In the genomic region with DNA sequence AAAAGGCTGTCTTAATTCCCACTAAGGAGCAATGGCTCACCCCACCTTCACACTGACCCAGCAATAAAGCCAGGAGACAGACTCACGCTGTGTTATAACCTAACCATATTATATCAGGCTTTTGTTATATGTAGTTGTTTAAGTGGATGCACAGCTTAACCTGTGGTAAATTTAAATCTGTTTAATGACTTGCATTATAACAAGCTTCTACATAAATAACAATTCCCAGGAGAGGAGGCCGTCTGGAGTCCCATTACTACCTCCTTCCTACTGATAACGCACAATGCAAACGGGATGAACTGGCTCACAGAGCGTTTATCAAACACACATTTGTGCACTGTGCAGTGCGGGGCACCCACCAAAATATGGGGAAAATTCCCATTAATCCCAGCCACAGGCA, we compare ENCODE assay signal across 16 cellular contexts.
DNase-seq lines count a peak whose midpoint lies in the region; ATAC-seq and TF ChIP-seq lines count a peak whose summit lies in the region.
"Had no signal": no experiment of that assay in that cellular context is flagged by ENCODE, and none has a peak within 500 bp of the region (broad histone marks: within the 10 kb centered on the region; RNA-seq: fewer than 3 reads in every experiment).

No MANE protein-coding gene starts in this region.

- TF ChIP-seq CTCF in endodermal cell (conservative IDR thresholded peaks at IDR 0.05), result no peak

- H3K27me3 ChIP-seq in endodermal cell (ENCODE audit: control insufficient read depth, insufficient read depth, low read length, poor library complexity, severe bottlenecking), result no peaks in the 10 kb centered on the region

- DNase-seq in NCI-H82 (lab: John Stamatoyannopoulos, UW), result peak; percentile 11
- DNase-seq in NCI-H82 treated with DMSO at 0.1 percent for 48 hours (lab: John Stamatoyannopoulos, UW; ENCODE audit: unreplicated experiment), result no peak
- peak; percentile 24 for DNase-seq in NCI-H2171 treated with DMSO at 0.1 percent for 48 hours (lab: John Stamatoyannopoulos, UW)
- peak; percentile 2 for DNase-seq in endodermal cell
- no peak for DNase-seq in T-helper 17 cell
- DNase-seq: C1 segment of cervical spinal cord; Calu3; CD4-positive, alpha-beta memory T cell; COR-L47; DMS79; EL; GDM1; H7; HCEC 1CT had no signal

- H3K27ac ChIP-seq in endodermal cell (ENCODE audit: low read depth, low read length), result no peak overlapping the region

- no peak overlapping the region for H3K9ac ChIP-seq in endodermal cell (ENCODE audit: extremely low read depth, low read length, poor library complexity, severe bottlenecking)

- H3K36me3 Mint-ChIP-seq in endodermal cell (ENCODE audit: low read depth) (no peaks in the 10 kb centered on the region), T-helper 17 cell (ENCODE audit: low read depth) (no peaks in the 10 kb centered on the region)
- H3K36me3 Mint-ChIP-seq: CD4-positive, alpha-beta memory T cell had no signal

- H3K4me1 ChIP-seq in endodermal cell (ENCODE audit: control insufficient read depth, insufficient read depth, low read length), result no peaks in the 10 kb centered on the region

- H3K9me3 Mint-ChIP-seq in endodermal cell, result no peaks in the 10 kb centered on the region
- H3K9me3 Mint-ChIP-seq: CD4-positive, alpha-beta memory T cell had no signal

- 86 to 100% methylated on average over 1 to 5 of the region's 6 CpGs for WGBS in endodermal cell (ENCODE audit: insufficient coverage in 1 of 2, insufficient read length in 1 of 2), 2 experiments

- no peaks in the 10 kb centered on the region for H3K36me3 ChIP-seq in endodermal cell (ENCODE audit: control insufficient read depth, insufficient read depth, low read length)

- H3K4me1 Mint-ChIP-seq in endodermal cell, result no peaks in the 10 kb centered on the region
- H3K4me1 Mint-ChIP-seq in T-helper 17 cell, result no peaks in the 10 kb centered on the region
- H3K4me1 Mint-ChIP-seq: CD4-positive, alpha-beta memory T cell had no signal

- H3K27me3 Mint-ChIP-seq in endodermal cell (ENCODE audit: insufficient read depth) (no peaks in the 10 kb centered on the region), T-helper 17 cell (peaks cover 25% of the 10 kb centered on the region)

- H3K9me3 ChIP-seq in endodermal cell (ENCODE audit: control insufficient read depth, low read length), result no peaks in the 10 kb centered on the region
- H3K9me3 ChIP-seq in T-helper 17 cell (ENCODE audit: control insufficient read depth, low read length, poor library complexity, severe bottlenecking), result no peaks in the 10 kb centered on the region

- H3K27ac Mint-ChIP-seq in endodermal cell, result no peak overlapping the region
- no peak overlapping the region for H3K27ac Mint-ChIP-seq in T-helper 17 cell
- H3K27ac Mint-ChIP-seq: CD4-positive, alpha-beta memory T cell had no signal

- H3K4me3 Mint-ChIP-seq in endodermal cell (no peak overlapping the region), T-helper 17 cell (no peak overlapping the region)
- H3K4me3 Mint-ChIP-seq: CD4-positive, alpha-beta memory T cell had no signal

- ATAC-seq in T-helper 17 cell (no peak), GM18868 (IDR thresholded peaks at IDR 0.05; ENCODE audit: unreplicated experiment) (no peak)
- ATAC-seq: GM12878 had no signal

- no peak overlapping the region for H3K4me3 ChIP-seq in endodermal cell (ENCODE audit: low read length)
- H3K4me3 ChIP-seq: GM12878 had no signal

Comparison
In these comparisons a context has a peak if more than half of its experiments do, and no peak if none do; other contexts are left out.
1. DNase-seq: peak in NCI-H82 (single experiment), NCI-H2171 treated with DMSO at 0.1 percent for 48 hours (single experiment) and endodermal cell (single experiment); none in NCI-H82 treated with DMSO at 0.1 percent for 48 hours (single experiment) and T-helper 17 cell (0 of 3).